30 cellular contexts compared by ENCODE assay signal in genomic region chr10:63576501-63576900, GRCh38. TPM values are rescaled to one million over a fixed set of nuclear protein-coding genes. Genes with fewer than 3 reads are reported as not detected.
A peak's percentile ranks its signal among the peaks of the same experiment; 100 is the strongest.
DNase-seq lines count a peak whose midpoint lies in the region; ATAC-seq and TF ChIP-seq lines count a peak whose summit lies in the region.
"Had no signal": no experiment of that assay in that cellular context is flagged by ENCODE, and none has a peak within 500 bp of the region (broad histone marks: within the 10 kb centered on the region; RNA-seq: fewer than 3 reads in every experiment).

No MANE protein-coding gene starts in this region.

- H3K36me3 ChIP-seq in left ventricle myocardium inferior (peaks cover 11% of the 10 kb centered on the region), right atrium auricular region (no peaks in the 10 kb centered on the region), aorta (ENCODE audit: control insufficient read depth in 1 of 2, insufficient read depth in 2 of 2, low read length in 1 of 2) (no peaks in the 10 kb centered on the region)

- peak overlapping the region; percentile 77 for H3K27ac ChIP-seq in left ventricle myocardium inferior (replicated peaks)
- H3K27ac ChIP-seq in right atrium auricular region, result peak overlapping the region in 1 of 2 donors; percentile 0
- H3K27ac ChIP-seq in aorta (ENCODE audit: low read depth in 1 of 2, low read length in 2 of 2), result peak overlapping the region; percentile 32 to 87
- H3K27ac ChIP-seq: foreskin keratinocyte, testis had no signal

- TF ChIP-seq CTCF in left ventricle myocardium inferior (IDR thresholded peaks at IDR 0.05; ENCODE audit: borderline replicate concordance), result no peak
- TF ChIP-seq CTCF in right atrium auricular region (IDR thresholded peaks at IDR 0.05), result no peak
- TF ChIP-seq CTCF in cardiac fibroblast (IDR thresholded peaks at IDR 0.05; ENCODE audit: low read depth, low read length), result no peak

- intact Hi-C loops in left ventricle myocardium inferior (cut with micrococcal nuclease), result no loop called here
- intact Hi-C loops in aorta (cut with DNase I), result loop anchor here in 1 of 2 donors (5.0 kb wide), 1 partner anchor 54 kb away; the partner anchor contains the start of gene REEP3

- H3K9me3 ChIP-seq in left ventricle myocardium inferior (replicated peaks), result no peaks in the 10 kb centered on the region
- H3K9me3 ChIP-seq in right atrium auricular region, result no peaks in the 10 kb centered on the region
- H3K9me3 ChIP-seq in aorta (ENCODE audit: control insufficient read depth, low read length), result no peaks in the 10 kb centered on the region
- H3K9me3 ChIP-seq: SK-N-SH, testis had no signal

- H3K27me3 ChIP-seq in left ventricle myocardium inferior (ENCODE audit: low read depth), result no peaks in the 10 kb centered on the region
- no peaks in the 10 kb centered on the region for H3K27me3 ChIP-seq in right atrium auricular region
- no peaks in the 10 kb centered on the region for H3K27me3 ChIP-seq in aorta (ENCODE audit: control insufficient read depth in 1 of 2, insufficient read depth in 2 of 2, low read length in 1 of 2)
- H3K27me3 ChIP-seq: foreskin keratinocyte, heart left ventricle, testis had no signal

- 55 to 56% methylated on average over 1 of the region's 1 CpG for WGBS in aorta, 2 donors

- no peak for DNase-seq in left ventricle myocardium inferior
- DNase-seq in right atrium auricular region (ENCODE audit: low spot score), result no peak
- peak; percentile 18 to 45 for DNase-seq in cardiac fibroblast (ENCODE audit: low read depth in 2 of 2)
- peak; percentile 27 for DNase-seq in myocyte (ENCODE audit: low read depth)
- no peak for DNase-seq in aorta
- DNase-seq in NCI-H82 (lab: John Stamatoyannopoulos, UW), result no peak
- DNase-seq in activated effector memory CD4-positive, alpha-beta T cell treated with anti-CD3 and anti-CD28 coated beads, Interleukin-2, amount 50 U/mL, for 16 hours, result no peak
- DNase-seq: activated CD8-positive, alpha-beta T cell treated with anti-CD3 and anti-CD28 coated beads for 36 hours; activated gamma-delta T cell; activated naive CD8-positive, alpha-beta T cell treated with anti-CD3 and anti-CD28 coated beads for 36 hours; anterior cingulate cortex; CD4-positive, CD25-positive, alpha-beta regulatory T cell; cortex of kidney; foreskin keratinocyte; heart left ventricle; KG1; kidney; natural killer cell; NCI-H1417; NCI-H2029 treated with DMSO at 0.1 percent for 48 hours; NCI-H524 treated with DMSO at 0.1 percent for 48 hours; NK-92 treated with Interleukin-12 subunit alpha and Interleukin-12 subunit beta, amount 100 ng/mL, for 24 hours; occipital lobe; SK-N-SH; small intestine; stimulated activated naive CD8-positive, alpha-beta T cell treated with anti-CD3 and anti-CD28 coated beads, Interleukin-15, Interleukin-2, amounts not matched to agents 100 U/mL and 50 U/mL, for 24 hours; T-helper 2 cell; testis had no signal

- H3K4me1 ChIP-seq in left ventricle myocardium inferior (peaks cover 63% of the 10 kb centered on the region), right atrium auricular region (peaks cover 0 to 29% of the 10 kb centered on the region in 2 donors), aorta (ENCODE audit: control insufficient read depth in 1 of 2, insufficient read depth in 2 of 2, low read length in 2 of 2) (peaks cover 4 to 7% of the 10 kb centered on the region in 2 donors)
- H3K4me1 ChIP-seq: foreskin keratinocyte had no signal

- no peak overlapping the region for H3K4me3 ChIP-seq in left ventricle myocardium inferior
- H3K4me3 ChIP-seq in right atrium auricular region, result no peak overlapping the region
- H3K4me3 ChIP-seq in cardiac fibroblast (replicated peaks in 1 of 2; ENCODE audit: low read depth in 2 of 2, low read length in 2 of 2), result no peak overlapping the region
- H3K4me3 ChIP-seq in aorta (ENCODE audit: low read length in 2 of 2), result no peak overlapping the region
- H3K4me3 ChIP-seq: heart left ventricle, testis had no signal

- ATAC-seq in aorta (ENCODE audit: low FRiP score) (no peak), GM19397 (IDR thresholded peaks at IDR 0.05; ENCODE audit: unreplicated experiment) (no peak)
- ATAC-seq: activated CD8-positive, alpha-beta T cell treated with anti-CD3 and anti-CD28 coated beads for 36 hours; esophagus mucosa; foreskin keratinocyte; natural killer cell; stimulated activated naive CD8-positive, alpha-beta T cell treated with anti-CD3 and anti-CD28 coated beads, Interleukin-15, Interleukin-2, amounts not matched to agents 100 U/mL and 50 U/mL, for 24 hours had no signal

RNA-seq across cellular contexts. Expression of gene REEP3, which starts 55.3 kb away (rescaled TPM):
- 18.2 TPM for total RNA-seq in left ventricle myocardium inferior
- total RNA-seq in right atrium auricular region, result 10 to 100 TPM; 41.4 to 42.7 TPM
- 48.6 and 52.1 TPM in 2 replicates for total RNA-seq in myocyte
- polyA plus RNA-seq in myocyte (2012), result 23.8 TPM
- 10 to 100 TPM; 57.7 to 74.3 TPM for total RNA-seq in aorta
- polyA plus RNA-seq in aorta, result 10 to 100 TPM; 20.9 to 28.5 TPM

Comparison
In these comparisons a context has a peak if more than half of its experiments do, and no peak if none do; other contexts are left out.
1. DNase-seq: peak in cardiac fibroblast (2 of 2) and myocyte (single experiment); none in left ventricle myocardium inferior (single experiment), right atrium auricular region (single experiment), aorta (0 of 2), NCI-H82 (single experiment) and activated effector memory CD4-positive, alpha-beta T cell treated with anti-CD3 and anti-CD28 coated beads, Interleukin-2, amount 50 U/mL, for 16 hours (single experiment).